ENCODE assay signal across 1 cellular context in the genomic region with DNA sequence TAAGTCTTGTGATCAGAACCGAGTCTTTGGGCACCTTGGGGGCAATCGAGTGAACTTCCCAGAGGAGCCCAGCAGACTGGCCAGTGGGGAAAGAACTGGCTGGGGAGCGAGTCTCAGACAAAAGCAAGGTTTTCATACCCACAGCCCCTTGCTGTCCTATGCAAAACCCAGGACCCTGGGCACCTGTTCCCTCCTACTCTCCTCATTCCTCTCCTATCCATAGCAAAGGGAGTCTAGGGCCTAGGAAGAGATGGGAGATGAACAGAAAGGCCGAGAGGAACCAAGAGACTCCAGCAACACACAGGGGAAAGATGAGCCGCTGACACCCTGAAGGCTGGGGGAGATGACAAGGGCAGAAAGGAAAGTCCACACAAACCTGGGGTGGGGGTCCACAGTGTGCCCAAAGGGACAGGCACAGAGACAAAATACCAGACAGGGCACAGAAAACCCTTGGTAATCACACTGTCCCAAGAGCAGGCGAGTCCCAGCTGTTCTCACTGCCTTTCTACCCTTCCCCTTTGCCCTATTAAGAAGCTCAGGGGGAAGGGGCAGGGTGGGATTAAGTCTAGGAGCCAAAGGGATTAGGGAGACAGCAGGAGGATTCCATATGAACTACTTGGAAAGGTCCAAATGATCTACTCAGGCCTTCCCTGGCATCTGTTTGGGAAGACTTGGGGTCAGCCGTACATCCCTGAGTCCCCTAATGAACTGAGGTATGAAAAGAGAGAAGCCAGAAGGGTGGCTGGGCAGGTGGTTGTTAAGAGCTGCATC.
TF ChIP-seq lines count a peak whose summit lies in the region.

No MANE protein-coding gene starts in this region.

TF ChIP-seq in IMR-90, 13 proteins besides CTCF, POLR2A, EP300 and RAD21:
- TF ChIP-seq FOS (IDR thresholded peaks at IDR 0.05; ENCODE audit: low read depth, low read length) = no peak
- TF ChIP-seq RCOR1 (IDR thresholded peaks at IDR 0.05; ENCODE audit: insufficient replicate concordance, low read length) = no peak
- no peak for TF ChIP-seq CEBPB (IDR thresholded peaks at IDR 0.05; ENCODE audit: low read depth, low read length)
- TF ChIP-seq SMC3 (IDR thresholded peaks at IDR 0.05; ENCODE audit: low read depth, low read length) = no peak
- TF ChIP-seq RFX5 (IDR thresholded peaks at IDR 0.05; ENCODE audit: low read depth, low read length) = no peak
- TF ChIP-seq NFE2L2 (IDR thresholded peaks at IDR 0.05; ENCODE audit: low read depth, low read length) = no peak
- no peak for TF ChIP-seq USF2 (IDR thresholded peaks at IDR 0.05; ENCODE audit: low read depth, low read length)
- no peak for TF ChIP-seq ELK1 (IDR thresholded peaks at IDR 0.05; ENCODE audit: borderline replicate concordance, low read depth, low read length)
- no peak for TF ChIP-seq MAZ (IDR thresholded peaks at IDR 0.05; ENCODE audit: borderline replicate concordance, low read depth, low read length)
- TF ChIP-seq CHD1 (IDR thresholded peaks at IDR 0.05; ENCODE audit: low read depth, low read length) = no peak
- TF ChIP-seq MAFK (IDR thresholded peaks at IDR 0.05; ENCODE audit: low read depth, low read length) = no peak
- TF ChIP-seq BHLHE40 (IDR thresholded peaks at IDR 0.05; ENCODE audit: low read depth, low read length) = no peak
- no peak for TF ChIP-seq MXI1 (IDR thresholded peaks at IDR 0.05; ENCODE audit: borderline replicate concordance, low read depth, low read length)
